22 cellular contexts compared by ENCODE assay signal in genomic region chr13:84098273-84098672, GRCh38.
DNase-seq lines count a peak whose midpoint lies in the region; ATAC-seq and TF ChIP-seq lines count a peak whose summit lies in the region.
"Had no signal": no experiment of that assay in that cellular context is flagged by ENCODE, and none has a peak within 500 bp of the region (broad histone marks: within the 10 kb centered on the region; RNA-seq: fewer than 3 reads in every experiment).

No MANE protein-coding gene starts in this region.

- H4K20me1 ChIP-seq in DND-41 (ENCODE audit: insufficient read depth, low read length) (no peaks in the 10 kb centered on the region), GM23338 (replicated peaks; ENCODE audit: insufficient read depth) (no peaks in the 10 kb centered on the region), OCI-LY3 (ENCODE audit: insufficient read depth, low read length) (no peaks in the 10 kb centered on the region)
- H4K20me1 ChIP-seq: BLaER1 had no signal

- no peak overlapping the region for H3K4me2 ChIP-seq in DND-41 (ENCODE audit: insufficient read depth, low read length)
- no peak overlapping the region for H3K4me2 ChIP-seq in GM23338
- no peak overlapping the region for H3K4me2 ChIP-seq in OCI-LY3 (ENCODE audit: low read length)
- H3K4me2 ChIP-seq: BLaER1 had no signal

- ATAC-seq in DND-41 (ENCODE audit: insufficient read depth, low read depth), result peak; percentile 53; the same call in 2 of the 3 replicates
- no peak for ATAC-seq in GM23338

- no peaks in the 10 kb centered on the region for H3K27me3 Mint-ChIP-seq in GM23338 (ENCODE audit: insufficient read depth, low read depth, poor library complexity)
- H3K27me3 Mint-ChIP-seq in immature natural killer cell (ENCODE audit: low read depth in 3 of 3), result peaks cover 0 to 4% (median 2%) of the 10 kb centered on the region in 3 donors
- H3K27me3 Mint-ChIP-seq: CD4-positive, alpha-beta memory T cell; CD8-positive, alpha-beta memory T cell had no signal

- H3F3A ChIP-seq in GM23338 (replicated peaks; ENCODE audit: low read depth), result no peaks in the 10 kb centered on the region

- TF ChIP-seq CTCF in DND-41 (IDR thresholded peaks at IDR 0.05; ENCODE audit: borderline replicate concordance, extremely low read depth, low read length, poor library complexity, severe bottlenecking) (no peak), GM23338 (conservative IDR thresholded peaks at IDR 0.05; ENCODE audit: low read depth in 2 of 2) (no peak), OCI-LY3 (IDR thresholded peaks at IDR 0.05; ENCODE audit: low read depth, low read length) (no peak)

- H3K36me3 ChIP-seq in DND-41 (ENCODE audit: insufficient read depth, low read length) (no peaks in the 10 kb centered on the region), GM23338 (ENCODE audit: insufficient read depth) (no peaks in the 10 kb centered on the region), OCI-LY3 (replicated peaks; ENCODE audit: low read depth, low read length) (no peaks in the 10 kb centered on the region)
- H3K36me3 ChIP-seq: BE2C, BLaER1 had no signal

- H3K4me1 ChIP-seq in DND-41 (ENCODE audit: insufficient read depth, low read length) (peaks cover 6% of the 10 kb centered on the region), GM23338 (ENCODE audit: insufficient read depth) (no peaks in the 10 kb centered on the region), OCI-LY3 (ENCODE audit: low read length) (no peaks in the 10 kb centered on the region)
- H3K4me1 ChIP-seq: BE2C, BLaER1 had no signal

- H3K4me3 ChIP-seq in DND-41 (ENCODE audit: low read depth in 1 of 2, low read length in 2 of 2) (no peak overlapping the region), GM23338 (no peak overlapping the region), OCI-LY3 (ENCODE audit: low read length) (no peak overlapping the region)
- H3K4me3 ChIP-seq: BLaER1 had no signal

- H2AFZ ChIP-seq in DND-41 (ENCODE audit: low read depth, low read length) (0 out of 2 replicates have a peak overlapping the region, but pooled peaks have one; percentile 20), GM23338 (0 out of 2 replicates have a peak overlapping the region, but pooled peaks have one; percentile 5), OCI-LY3 (ENCODE audit: low read depth, low read length) (peak overlapping the region; percentile 38; the same call in 1 of the 2 replicates)

- no peak overlapping the region for H3K4me3 Mint-ChIP-seq in GM23338
- H3K4me3 Mint-ChIP-seq in immature natural killer cell, result peak overlapping the region in 2 of 5 donors; percentile 15 to 31
- H3K4me3 Mint-ChIP-seq: CD14-positive monocyte; CD4-positive, alpha-beta memory T cell; CD4-positive, CD25-positive, alpha-beta regulatory T cell; CD8-positive, alpha-beta memory T cell had no signal

- H3K27me3 ChIP-seq in DND-41 (ENCODE audit: insufficient read depth, low read length, poor library complexity), result no peaks in the 10 kb centered on the region
- no peaks in the 10 kb centered on the region for H3K27me3 ChIP-seq in GM23338 (ENCODE audit: insufficient read depth)
- no peaks in the 10 kb centered on the region for H3K27me3 ChIP-seq in OCI-LY3 (ENCODE audit: low read depth, low read length)
- H3K27me3 ChIP-seq: BE2C, BLaER1 had no signal

- H3K79me2 ChIP-seq in DND-41 (ENCODE audit: insufficient read depth, low read length), result no peaks in the 10 kb centered on the region
- H3K79me2 ChIP-seq in GM23338 (replicated peaks; ENCODE audit: insufficient read depth), result no peaks in the 10 kb centered on the region
- H3K79me2 ChIP-seq in OCI-LY3 (ENCODE audit: low read length), result no peaks in the 10 kb centered on the region

- no peak overlapping the region for H3K27ac ChIP-seq in DND-41 (ENCODE audit: low read length)
- H3K27ac ChIP-seq in GM23338 (ENCODE audit: low read depth), result no peak overlapping the region
- H3K27ac ChIP-seq in OCI-LY3 (ENCODE audit: low read length), result no peak overlapping the region
- H3K27ac ChIP-seq: BLaER1 had no signal

- H3K9me3 ChIP-seq in DND-41 (ENCODE audit: insufficient read depth, low read length, severe bottlenecking) (no peaks in the 10 kb centered on the region), OCI-LY3 (ENCODE audit: insufficient read depth, low read length) (no peaks in the 10 kb centered on the region)
- H3K9me3 ChIP-seq: BE2C, BLaER1 had no signal

- H3K9ac ChIP-seq in DND-41 (ENCODE audit: low read depth, low read length) (no peak overlapping the region), OCI-LY3 (ENCODE audit: low read length) (no peak overlapping the region)
- H3K9ac ChIP-seq: BLaER1 had no signal

- H3K27ac Mint-ChIP-seq in GM23338 (no peak overlapping the region; the same call in 1 of the 2 replicates), immature natural killer cell (peak overlapping the region in 1 of 6 donors; percentile 68)
- H3K27ac Mint-ChIP-seq: CD14-positive monocyte; CD4-positive, alpha-beta memory T cell; CD4-positive, CD25-positive, alpha-beta regulatory T cell; CD8-positive, alpha-beta memory T cell had no signal

- H3K9me2 ChIP-seq in GM23338 (ENCODE audit: insufficient read depth), result no peaks in the 10 kb centered on the region

- no peaks in the 10 kb centered on the region for H3K9me3 Mint-ChIP-seq in GM23338
- peaks cover 0 to 2% (median 0%) of the 10 kb centered on the region in 6 donors for H3K9me3 Mint-ChIP-seq in immature natural killer cell
- H3K9me3 Mint-ChIP-seq: CD8-positive, alpha-beta memory T cell had no signal

- DNase-seq in DND-41 (no peak), GM23338 (ENCODE audit: low spot score) (no peak), immature natural killer cell (peak in 2 of 3 donors; percentile 7 to 18), NCI-H446 treated with DMSO at 0.1 percent for 48 hours (lab: John Stamatoyannopoulos, UW) (no peak), NCI-H1694 treated with DMSO at 0.1 percent for 48 hours (lab: John Stamatoyannopoulos, UW) (no peak)
- DNase-seq in activated CD4-positive, alpha-beta T cell treated with anti-CD3 and anti-CD28 coated beads, Interleukin-2, amount 50 U/mL, for 4 hours, result no peak
- DNase-seq: 8988T; ACHN; BE2C; C1 segment of cervical spinal cord; CD4-positive, alpha-beta memory T cell; CD4-positive, CD25-positive, alpha-beta regulatory T cell; CD8-positive, alpha-beta memory T cell; COR-L47; DMS 273 treated with DMSO at 0.1 percent for 48 hours; DMS153; DMS53; DMS79; GF-D8 had no signal

- H3K36me3 Mint-ChIP-seq in GM23338 (ENCODE audit: low read depth) (no peaks in the 10 kb centered on the region), immature natural killer cell (peaks cover 0 to 6% (median 0%) of the 10 kb centered on the region in 3 donors)
- H3K36me3 Mint-ChIP-seq: CD14-positive monocyte; CD4-positive, alpha-beta memory T cell; CD4-positive, CD25-positive, alpha-beta regulatory T cell; CD8-positive, alpha-beta memory T cell had no signal

- H3K4me1 Mint-ChIP-seq in GM23338 (no peaks in the 10 kb centered on the region), immature natural killer cell (peaks cover 10 to 14% of the 10 kb centered on the region in 2 donors)
- H3K4me1 Mint-ChIP-seq: CD14-positive monocyte; CD4-positive, alpha-beta memory T cell; CD4-positive, CD25-positive, alpha-beta regulatory T cell; CD8-positive, alpha-beta memory T cell had no signal

TF ChIP-seq in GM23338, 12 proteins besides CTCF, POLR2A, EP300 and RAD21 (continues in another document):
- TF ChIP-seq ZNF114 (CRISPR knock-in tag; IDR thresholded peaks at IDR 0.05) (no peak), NANOG (IDR thresholded peaks at IDR 0.05; ENCODE audit: borderline replicate concordance) (no peak), POLR2AphosphoS5 (IDR thresholded peaks at IDR 0.05; ENCODE audit: low read depth) (no peak), REST (IDR thresholded peaks at IDR 0.05; ENCODE audit: unreplicated experiment) (no peak)

Comparison
In these comparisons a context has a peak if more than half of its experiments do, and no peak if none do; other contexts are left out.
1. DNase-seq: peak in immature natural killer cell (2 of 3); none in DND-41 (single experiment), GM23338 (single experiment), NCI-H446 treated with DMSO at 0.1 percent for 48 hours (single experiment), activated CD4-positive, alpha-beta T cell treated with anti-CD3 and anti-CD28 coated beads, Interleukin-2, amount 50 U/mL, for 4 hours (0 of 2) and NCI-H1694 treated with DMSO at 0.1 percent for 48 hours (single experiment).
2. Peak in every context shown above with its lines, with median percentiles within 50 percentile points of each other: H2AFZ ChIP-seq.